8 cellular contexts compared by ENCODE assay signal in the genomic region with DNA sequence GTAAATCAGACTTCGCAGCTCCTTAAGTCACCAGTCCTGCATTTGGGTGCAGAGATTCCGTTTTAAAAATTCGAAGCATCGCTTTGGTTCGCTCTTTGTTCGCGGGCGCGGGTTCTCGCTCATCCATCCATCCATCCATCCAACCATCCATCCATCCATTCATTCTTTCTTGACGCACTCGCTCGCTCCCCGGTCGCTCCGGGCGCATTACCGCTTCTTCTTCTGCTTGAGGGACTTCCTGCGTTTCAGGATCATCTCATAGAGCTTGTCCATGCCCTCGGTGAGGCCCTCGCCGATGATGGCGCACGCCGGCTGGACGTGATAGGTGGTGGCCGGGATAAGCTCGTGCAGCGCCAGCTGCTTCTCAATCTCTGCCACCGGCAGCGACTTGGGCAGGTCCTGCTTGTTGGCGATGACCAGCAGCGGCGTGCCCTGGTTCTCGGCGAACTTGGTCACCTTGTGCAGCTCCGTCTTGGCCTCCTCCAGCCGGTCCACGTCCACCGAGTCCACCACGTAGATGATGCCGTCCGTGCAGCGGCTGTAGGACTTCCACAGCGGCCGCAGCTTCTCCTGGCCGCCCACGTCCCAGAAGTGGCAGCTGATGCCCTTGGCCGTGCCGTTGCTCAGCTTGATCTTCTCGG. TPM values are rescaled to one million over a fixed set of nuclear protein-coding genes. Genes with fewer than 3 reads are reported as not detected.
DNase-seq lines count a peak whose midpoint lies in the region; ATAC-seq and TF ChIP-seq lines count a peak whose summit lies in the region.

No MANE protein-coding gene starts in this region.

- H3K4me2 ChIP-seq in mesendoderm (ENCODE audit: low read length): peak overlapping the region; percentile 99

- H3K18ac ChIP-seq in mesendoderm (ENCODE audit: low read length): no peak overlapping the region

- no peak for TF ChIP-seq CTCF in colonic mucosa (IDR thresholded peaks at IDR 0.05)
- no peak for TF ChIP-seq CTCF in upper lobe of right lung (IDR thresholded peaks at IDR 0.05)

- intact Hi-C loops in colonic mucosa (cut with DNase I) (loop anchor here (5.0 kb wide), 1 partner anchor 209 kb away; no protein-coding TSS in a partner anchor), upper lobe of right lung (cut with DNase I) (loop anchor here (10.0 kb wide), 1 partner anchor 211 kb away; no protein-coding TSS in a partner anchor)

- ATAC-seq in GM21526 (IDR thresholded peaks at IDR 0.05; ENCODE audit: low FRiP score, unreplicated experiment) (peak; percentile 11), upper lobe of right lung (peak; percentile 3), HG03520 (IDR thresholded peaks at IDR 0.05; ENCODE audit: unreplicated experiment) (no peak)

- H3K9ac ChIP-seq in colonic mucosa (ENCODE audit: low read depth in 2 of 2, low read length in 2 of 2) (peak overlapping the region; percentile 52 to 70), mesendoderm (ENCODE audit: low read length) (peak overlapping the region; percentile 72)

- peak overlapping the region; percentile 95 for H3K23ac ChIP-seq in mesendoderm (ENCODE audit: low read length)

- H3K4ac ChIP-seq in mesendoderm (ENCODE audit: low read depth, low read length): no peak overlapping the region

- peak overlapping the region; percentile 84 for H3K56ac ChIP-seq in mesendoderm (ENCODE audit: low read length)

- H3K27me3 ChIP-seq in SJSA1 (replicated peaks) (no peaks in the 10 kb centered on the region), colonic mucosa (peaks cover 16% of the 10 kb centered on the region), mesendoderm (ENCODE audit: insufficient read depth, low read length, poor library complexity) (no peaks in the 10 kb centered on the region), upper lobe of right lung (no peaks in the 10 kb centered on the region)

- H2BK15ac ChIP-seq in mesendoderm (replicated peaks; ENCODE audit: low read depth): no peak overlapping the region

- peaks cover 11% of the 10 kb centered on the region for H3K79me1 ChIP-seq in mesendoderm (ENCODE audit: low read length)

- DNase-seq in Ammon's horn (ENCODE audit: low spot score) (peak; percentile 28), SJSA1 (ENCODE audit: low read depth in 1 of 2, low spot score in 2 of 2) (peak; percentile 54 to 59), colonic mucosa (peak; percentile 33), mesendoderm (peak; percentile 46), upper lobe of right lung (peak; percentile 72), NAMALWA (ENCODE audit: low spot score) (no peak)

- no peak overlapping the region for H4K5ac ChIP-seq in mesendoderm (ENCODE audit: low read length)

- H3K36me3 ChIP-seq in SJSA1: peaks cover 7% of the 10 kb centered on the region
- H3K36me3 ChIP-seq in colonic mucosa: no peaks in the 10 kb centered on the region
- H3K36me3 ChIP-seq in mesendoderm (ENCODE audit: control insufficient read depth, insufficient read depth, low read length): no peaks in the 10 kb centered on the region
- no peaks in the 10 kb centered on the region for H3K36me3 ChIP-seq in upper lobe of right lung

- H3K9me3 ChIP-seq in SJSA1 (replicated peaks): no peaks in the 10 kb centered on the region
- H3K9me3 ChIP-seq in colonic mucosa: no peaks in the 10 kb centered on the region
- H3K9me3 ChIP-seq in upper lobe of right lung: no peaks in the 10 kb centered on the region

- peaks cover 11% of the 10 kb centered on the region for H3K79me2 ChIP-seq in mesendoderm (ENCODE audit: control insufficient read depth, insufficient read depth, low read length)

- no CpG with 5 or more reads among the region's 51 CpGs for WGBS in mesendoderm (ENCODE audit: extremely low coverage, insufficient coverage, low lambda C conversion rate)

- H3K27ac ChIP-seq in SJSA1 (no peak overlapping the region; the same call in 1 of the 2 replicates), colonic mucosa (peak overlapping the region; percentile 64), mesendoderm (ENCODE audit: low read depth, low read length) (no peak overlapping the region), upper lobe of right lung (peak overlapping the region; percentile 78)

- H4K8ac ChIP-seq in mesendoderm (ENCODE audit: low read depth, low read length): no peak overlapping the region

- no peak overlapping the region for H2BK120ac ChIP-seq in mesendoderm (ENCODE audit: low read depth, low read length)

- H2BK5ac ChIP-seq in mesendoderm (ENCODE audit: low read length): no peak overlapping the region

- no peak overlapping the region for H2AK5ac ChIP-seq in mesendoderm (ENCODE audit: low read length)

- H3K4me1 ChIP-seq in SJSA1 (replicated peaks): peaks cover 27% of the 10 kb centered on the region
- H3K4me1 ChIP-seq in colonic mucosa: peaks cover 4% of the 10 kb centered on the region
- H3K4me1 ChIP-seq in mesendoderm (ENCODE audit: control insufficient read depth, low read depth, low read length): no peaks in the 10 kb centered on the region
- H3K4me1 ChIP-seq in upper lobe of right lung: peaks cover 27% of the 10 kb centered on the region

- H3K4me3 ChIP-seq in SJSA1 (peak overlapping the region; percentile 86), colonic mucosa (peak overlapping the region; percentile 50), mesendoderm (ENCODE audit: low read length) (peak overlapping the region; percentile 54), upper lobe of right lung (peak overlapping the region; percentile 75)

RNA-seq across cellular contexts. Expression of a gene that starts 1.0 kb away (rescaled TPM):
- total RNA-seq in SJSA1 (2014; rRNA removed; shearing (Covaris generic)): 6.3 and 14.5 TPM in 2 replicates
- total RNA-seq in colonic mucosa: 1 to 10 TPM; 1.8 to 4.9 TPM
- 23.7 TPM for polyA plus RNA-seq in mesendoderm (2013, experiment 1 of 2)
- 23.8 TPM for polyA plus RNA-seq in mesendoderm (2013, experiment 2 of 2)
- 21.2 TPM for total RNA-seq in upper lobe of right lung

Comparison
In these comparisons a context has a peak if more than half of its experiments do, and no peak if none do; other contexts are left out.
1. H3K27ac ChIP-seq: peak in colonic mucosa (single experiment) and upper lobe of right lung (single experiment); none in SJSA1 (single experiment) and mesendoderm (single experiment).
2. Peak in every context shown above with its lines, with median percentiles within 50 percentile points of each other: H3K4me3 ChIP-seq.